In the genomic region with DNA sequence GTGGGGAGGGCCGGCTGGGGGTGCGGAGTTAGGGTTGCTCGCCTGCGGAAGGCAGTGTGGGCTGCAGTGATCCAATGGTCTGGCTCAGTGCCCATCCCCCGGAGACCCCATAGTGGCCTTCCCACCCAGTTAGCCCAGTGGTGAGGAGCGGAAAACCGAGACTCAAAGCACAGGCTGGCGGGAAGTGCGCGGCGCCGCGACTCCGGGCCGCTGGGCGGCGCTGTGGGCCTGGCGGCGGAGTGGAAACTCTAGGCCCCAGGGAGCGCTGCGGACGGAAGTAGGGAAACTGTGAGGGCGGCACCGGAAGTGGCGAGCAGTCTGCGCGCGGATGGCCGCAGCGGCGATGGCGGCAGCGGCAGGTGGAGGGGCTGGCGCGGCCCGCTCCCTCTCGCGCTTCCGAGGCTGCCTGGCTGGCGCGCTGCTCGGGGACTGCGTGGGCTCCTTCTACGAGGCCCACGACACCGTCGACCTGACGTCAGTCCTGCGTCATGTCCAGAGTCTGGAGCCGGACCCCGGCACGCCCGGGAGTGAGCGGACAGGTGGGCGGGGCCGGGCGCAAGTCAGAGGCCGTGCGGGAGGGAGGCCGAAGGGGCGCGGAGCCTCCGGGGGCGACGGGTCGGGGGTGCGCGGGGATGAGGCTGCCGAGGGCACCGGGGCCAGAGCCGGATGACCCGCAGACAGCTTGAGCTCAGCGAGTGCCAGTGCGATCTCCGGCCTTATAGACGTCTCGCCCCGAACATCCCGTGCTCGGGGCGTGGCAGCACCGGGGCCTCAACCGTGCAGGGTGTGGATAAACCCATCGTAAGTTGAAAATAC, we compare ENCODE assay signal across 1 cellular context.
A peak's percentile ranks its signal among the peaks of the same experiment; 100 is the strongest.
TF ChIP-seq lines count a peak whose summit lies in the region.

A gene with protein sequence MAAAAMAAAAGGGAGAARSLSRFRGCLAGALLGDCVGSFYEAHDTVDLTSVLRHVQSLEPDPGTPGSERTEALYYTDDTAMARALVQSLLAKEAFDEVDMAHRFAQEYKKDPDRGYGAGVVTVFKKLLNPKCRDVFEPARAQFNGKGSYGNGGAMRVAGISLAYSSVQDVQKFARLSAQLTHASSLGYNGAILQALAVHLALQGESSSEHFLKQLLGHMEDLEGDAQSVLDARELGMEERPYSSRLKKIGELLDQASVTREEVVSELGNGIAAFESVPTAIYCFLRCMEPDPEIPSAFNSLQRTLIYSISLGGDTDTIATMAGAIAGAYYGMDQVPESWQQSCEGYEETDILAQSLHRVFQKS (plus strand): TSS at position 316 of the 816 bp plus-strand sequence. CDS start 13 bp downstream, at position 329.

TF ChIP-seq in HCT116, 20 proteins besides CTCF, POLR2A, EP300 and RAD21 (continued from another document):
- TF ChIP-seq CEBPB (IDR thresholded peaks at IDR 0.05; ENCODE audit: low read depth) (no peak), ZFX (IDR thresholded peaks at IDR 0.05) (peak; percentile 81), ELF1 (IDR thresholded peaks at IDR 0.05; ENCODE audit: borderline replicate concordance, low read depth) (no peak; the same call in 1 of the 2 replicates)
- TF ChIP-seq, protein P1, sequence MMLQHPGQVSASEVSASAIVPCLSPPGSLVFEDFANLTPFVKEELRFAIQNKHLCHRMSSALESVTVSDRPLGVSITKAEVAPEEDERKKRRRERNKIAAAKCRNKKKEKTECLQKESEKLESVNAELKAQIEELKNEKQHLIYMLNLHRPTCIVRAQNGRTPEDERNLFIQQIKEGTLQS (IDR thresholded peaks at IDR 0.05): no peak
- TF ChIP-seq, protein P2, sequence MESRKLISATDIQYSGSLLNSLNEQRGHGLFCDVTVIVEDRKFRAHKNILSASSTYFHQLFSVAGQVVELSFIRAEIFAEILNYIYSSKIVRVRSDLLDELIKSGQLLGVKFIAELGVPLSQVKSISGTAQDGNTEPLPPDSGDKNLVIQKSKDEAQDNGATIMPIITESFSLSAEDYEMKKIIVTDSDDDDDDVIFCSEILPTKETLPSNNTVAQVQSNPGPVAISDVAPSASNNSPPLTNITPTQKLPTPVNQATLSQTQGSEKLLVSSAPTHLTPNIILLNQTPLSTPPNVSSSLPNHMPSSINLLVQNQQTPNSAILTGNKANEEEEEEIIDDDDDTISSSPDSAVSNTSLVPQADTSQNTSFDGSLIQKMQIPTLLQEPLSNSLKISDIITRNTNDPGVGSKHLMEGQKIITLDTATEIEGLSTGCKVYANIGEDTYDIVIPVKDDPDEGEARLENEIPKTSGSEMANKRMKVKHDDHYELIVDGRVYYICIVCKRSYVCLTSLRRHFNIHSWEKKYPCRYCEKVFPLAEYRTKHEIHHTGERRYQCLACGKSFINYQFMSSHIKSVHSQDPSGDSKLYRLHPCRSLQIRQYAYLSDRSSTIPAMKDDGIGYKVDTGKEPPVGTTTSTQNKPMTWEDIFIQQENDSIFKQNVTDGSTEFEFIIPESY (IDR thresholded peaks at IDR 0.05; ENCODE audit: extremely low read depth, insufficient replicate concordance, low read length): peak; percentile 72
